In genomic region chr3:169104972-169105371, GRCh38 we compare ENCODE assay signal across 1 cellular context.
TF ChIP-seq lines count a peak whose summit lies in the region.

No MANE protein-coding gene starts in this region.

TF ChIP-seq in SK-N-SH treated with all-trans-retinoic acid at 6 μM for 48 hours, 23 proteins besides CTCF, POLR2A, EP300 and RAD21 (continued from another document):
- TF ChIP-seq, protein P1, sequence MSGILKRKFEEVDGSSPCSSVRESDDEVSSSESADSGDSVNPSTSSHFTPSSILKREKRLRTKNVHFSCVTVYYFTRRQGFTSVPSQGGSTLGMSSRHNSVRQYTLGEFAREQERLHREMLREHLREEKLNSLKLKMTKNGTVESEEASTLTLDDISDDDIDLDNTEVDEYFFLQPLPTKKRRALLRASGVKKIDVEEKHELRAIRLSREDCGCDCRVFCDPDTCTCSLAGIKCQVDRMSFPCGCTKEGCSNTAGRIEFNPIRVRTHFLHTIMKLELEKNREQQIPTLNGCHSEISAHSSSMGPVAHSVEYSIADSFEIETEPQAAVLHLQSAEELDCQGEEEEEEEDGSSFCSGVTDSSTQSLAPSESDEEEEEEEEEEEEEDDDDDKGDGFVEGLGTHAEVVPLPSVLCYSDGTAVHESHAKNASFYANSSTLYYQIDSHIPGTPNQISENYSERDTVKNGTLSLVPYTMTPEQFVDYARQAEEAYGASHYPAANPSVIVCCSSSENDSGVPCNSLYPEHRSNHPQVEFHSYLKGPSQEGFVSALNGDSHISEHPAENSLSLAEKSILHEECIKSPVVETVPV (CRISPR knock-in tag; IDR thresholded peaks at IDR 0.05) = no peak
- TF ChIP-seq ZNF8 (CRISPR knock-in tag; IDR thresholded peaks at IDR 0.05) (no peak), GLIS3 (CRISPR knock-in tag; IDR thresholded peaks at IDR 0.05) (no peak), ZC3H10 (CRISPR knock-in tag; IDR thresholded peaks at IDR 0.05) (no peak), TOX (CRISPR knock-in tag; IDR thresholded peaks at IDR 0.05; ENCODE audit: borderline replicate concordance) (no peak), CSDC2 (CRISPR knock-in tag; IDR thresholded peaks at IDR 0.05) (no peak), OSR1 (CRISPR knock-in tag; IDR thresholded peaks at IDR 0.05) (no peak), ZFP3 (CRISPR knock-in tag; IDR thresholded peaks at IDR 0.05) (no peak), RARB (CRISPR knock-in tag; IDR thresholded peaks at IDR 0.05) (no peak), SNAI2 (CRISPR knock-in tag; IDR thresholded peaks at IDR 0.05) (no peak), PATZ1 (CRISPR knock-in tag; IDR thresholded peaks at IDR 0.05; ENCODE audit: borderline replicate concordance) (no peak), ISL1 (CRISPR knock-in tag; IDR thresholded peaks at IDR 0.05) (no peak), TCF4 (CRISPR knock-in tag; IDR thresholded peaks at IDR 0.05; ENCODE audit: borderline replicate concordance) (no peak), ZNF565 (CRISPR knock-in tag; conservative IDR thresholded peaks at IDR 0.05; ENCODE audit: low read depth) (no peak), BACH2 (CRISPR knock-in tag; IDR thresholded peaks at IDR 0.05; ENCODE audit: borderline replicate concordance) (no peak), ZNF70 (CRISPR knock-in tag; IDR thresholded peaks at IDR 0.05) (no peak), CREB5 (CRISPR knock-in tag; IDR thresholded peaks at IDR 0.05; ENCODE audit: low read depth) (no peak)
TF ChIP-seq in SK-N-SH treated with all-trans-retinoic acid at 6 μM for 48 hours: peak in this region for 0.
